1 cellular context compared by ENCODE assay signal in genomic region chr3:80238606-80239005, GRCh38.
TF ChIP-seq lines count a peak whose summit lies in the region.

No MANE protein-coding gene starts in this region.

TF ChIP-seq in HepG2, 621 proteins besides CTCF, POLR2A, EP300 and RAD21 (continued from another document):
- TF ChIP-seq, protein P1, sequence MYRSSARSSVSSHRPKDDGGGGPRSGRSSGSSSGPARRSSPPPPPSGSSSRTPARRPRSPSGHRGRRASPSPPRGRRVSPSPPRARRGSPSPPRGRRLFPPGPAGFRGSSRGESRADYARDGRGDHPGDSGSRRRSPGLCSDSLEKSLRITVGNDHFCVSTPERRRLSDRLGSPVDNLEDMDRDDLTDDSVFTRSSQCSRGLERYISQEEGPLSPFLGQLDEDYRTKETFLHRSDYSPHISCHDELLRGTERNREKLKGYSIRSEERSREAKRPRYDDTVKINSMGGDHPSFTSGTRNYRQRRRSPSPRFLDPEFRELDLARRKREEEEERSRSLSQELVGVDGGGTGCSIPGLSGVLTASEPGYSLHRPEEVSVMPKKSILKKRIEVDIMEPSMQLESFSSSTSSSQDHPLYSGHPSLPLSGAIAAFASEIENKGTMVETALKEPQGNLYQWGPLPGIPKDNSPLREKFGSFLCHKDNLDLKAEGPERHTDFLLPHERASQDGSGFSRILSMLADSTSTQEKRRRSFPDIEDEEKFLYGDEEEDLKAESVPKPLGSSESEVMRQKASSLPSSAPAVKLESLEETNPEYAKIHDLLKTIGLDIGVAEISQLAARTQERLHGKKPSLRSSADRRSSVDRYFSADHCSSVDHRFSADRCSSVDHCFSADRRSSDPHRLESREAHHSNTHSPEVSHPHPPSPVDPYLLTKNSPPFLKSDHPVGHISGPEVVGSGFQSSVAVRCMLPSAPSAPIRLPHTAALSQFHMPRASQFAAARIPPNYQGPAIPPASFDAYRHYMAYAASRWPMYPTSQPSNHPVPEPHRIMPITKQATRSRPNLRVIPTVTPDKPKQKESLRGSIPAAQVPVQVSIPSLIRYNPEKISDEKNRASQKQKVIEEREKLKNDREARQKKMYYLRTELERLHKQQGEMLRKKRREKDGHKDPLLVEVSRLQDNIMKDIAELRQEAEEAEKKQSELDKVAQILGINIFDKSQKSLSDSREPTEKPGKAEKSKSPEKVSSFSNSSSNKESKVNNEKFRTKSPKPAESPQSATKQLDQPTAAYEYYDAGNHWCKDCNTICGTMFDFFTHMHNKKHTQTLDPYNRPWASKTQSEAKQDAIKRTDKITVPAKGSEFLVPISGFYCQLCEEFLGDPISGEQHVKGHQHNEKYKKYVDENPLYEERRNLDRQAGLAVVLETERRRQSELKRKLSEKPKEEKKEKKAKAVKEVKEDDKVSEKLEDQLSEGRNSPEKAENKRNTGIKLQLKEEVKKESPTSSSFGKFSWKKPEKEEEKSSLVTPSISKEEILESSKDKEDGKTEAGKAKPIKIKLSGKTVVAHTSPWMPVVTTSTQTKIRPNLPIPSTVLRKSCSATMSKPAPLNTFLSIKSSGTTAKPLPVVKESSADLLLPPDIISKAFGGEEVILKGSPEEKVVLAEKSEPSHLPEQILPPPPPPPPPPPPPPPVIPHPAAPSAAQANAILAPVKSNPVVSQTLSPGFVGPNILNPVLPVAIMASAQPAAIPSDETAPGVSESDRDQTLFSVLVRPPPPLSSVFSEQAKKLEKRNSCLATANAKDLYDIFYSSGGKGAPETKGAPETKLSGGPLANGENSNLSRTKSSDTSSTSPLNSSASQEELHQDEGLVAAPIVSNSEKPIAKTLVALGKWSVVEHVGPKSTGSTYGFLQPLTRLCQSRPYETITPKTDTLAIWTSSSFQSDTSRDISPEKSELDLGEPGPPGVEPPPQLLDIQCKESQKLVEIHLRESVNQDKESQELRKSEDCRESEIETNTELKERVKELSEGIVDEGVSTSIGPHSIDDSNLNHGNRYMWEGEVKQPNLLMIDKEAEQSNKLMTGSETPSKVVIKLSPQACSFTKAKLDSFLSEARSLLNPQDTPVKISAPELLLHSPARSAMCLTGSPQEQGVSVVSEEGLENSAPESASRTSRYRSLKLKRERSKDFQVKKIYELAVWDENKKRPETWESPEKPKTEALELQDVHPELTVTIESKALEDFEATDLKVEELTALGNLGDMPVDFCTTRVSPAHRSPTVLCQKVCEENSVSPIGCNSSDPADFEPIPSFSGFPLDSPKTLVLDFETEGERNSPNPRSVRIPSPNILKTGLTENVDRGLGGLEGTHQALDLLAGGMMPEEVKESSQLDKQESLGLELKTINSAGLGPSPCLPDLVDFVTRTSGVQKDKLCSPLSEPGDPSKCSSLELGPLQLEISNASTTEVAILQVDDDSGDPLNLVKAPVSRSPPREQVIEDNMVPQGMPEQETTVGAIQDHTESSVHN (CRISPR knock-in tag; IDR thresholded peaks at IDR 0.05), result no peak
- TF ChIP-seq, protein P2, sequence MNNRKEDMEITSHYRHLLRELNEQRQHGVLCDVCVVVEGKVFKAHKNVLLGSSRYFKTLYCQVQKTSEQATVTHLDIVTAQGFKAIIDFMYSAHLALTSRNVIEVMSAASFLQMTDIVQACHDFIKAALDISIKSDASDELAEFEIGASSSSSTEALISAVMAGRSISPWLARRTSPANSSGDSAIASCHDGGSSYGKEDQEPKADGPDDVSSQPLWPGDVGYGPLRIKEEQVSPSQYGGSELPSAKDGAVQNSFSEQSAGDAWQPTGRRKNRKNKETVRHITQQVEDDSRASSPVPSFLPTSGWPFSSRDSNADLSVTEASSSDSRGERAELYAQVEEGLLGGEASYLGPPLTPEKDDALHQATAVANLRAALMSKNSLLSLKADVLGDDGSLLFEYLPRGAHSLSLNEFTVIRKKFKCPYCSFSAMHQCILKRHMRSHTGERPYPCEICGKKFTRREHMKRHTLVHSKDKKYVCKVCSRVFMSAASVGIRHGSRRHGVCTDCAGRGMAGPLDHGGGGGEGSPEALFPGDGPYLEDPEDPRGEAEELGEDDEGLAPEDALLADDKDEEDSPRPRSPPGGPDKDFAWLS (CRISPR knock-in tag; IDR thresholded peaks at IDR 0.05; ENCODE audit: borderline replicate concordance), result no peak
- TF ChIP-seq PRPF4 (IDR thresholded peaks at IDR 0.05; ENCODE audit: low read depth, low read length, poor library complexity, severe bottlenecking), result no peak
